1 cellular context compared by ENCODE assay signal in genomic region chr12:56998981-56999380, GRCh38.
TF ChIP-seq lines count a peak whose summit lies in the region.

No MANE protein-coding gene starts in this region.

TF ChIP-seq in GM12878, 131 proteins besides CTCF, POLR2A, EP300 and RAD21 (continued from another document and continues in another):
- no peak for TF ChIP-seq WRNIP1 (IDR thresholded peaks at IDR 0.05; ENCODE audit: borderline replicate concordance, low read depth, low read length)
- 0 out of 2 replicates have a peak, but pooled peaks have one; percentile 29 for TF ChIP-seq MLLT1 (IDR thresholded peaks at IDR 0.05)
- 0 out of 3 replicates have a peak, but pooled peaks have one; percentile 35 for TF ChIP-seq POU2F2 (IDR thresholded peaks at IDR 0.05; ENCODE audit: borderline replicate concordance, low read depth, low read length)
- no peak for TF ChIP-seq NKRF (conservative IDR thresholded peaks at IDR 0.05)
- TF ChIP-seq FOXK2 (IDR thresholded peaks at IDR 0.05) = no peak
- TF ChIP-seq ZNF384 (IDR thresholded peaks at IDR 0.05; ENCODE audit: borderline replicate concordance, low read depth, low read length) = no peak
- TF ChIP-seq SUPT20H (IDR thresholded peaks at IDR 0.05; ENCODE audit: borderline replicate concordance, control insufficient read depth, low read depth, low read length) = no peak
- TF ChIP-seq IKZF1 (conservative IDR thresholded peaks at IDR 0.05) = peak; percentile 93
- no peak for TF ChIP-seq FOXM1 (IDR thresholded peaks at IDR 0.05; ENCODE audit: low read depth, low read length)
- no peak for TF ChIP-seq NR2C2 (IDR thresholded peaks at IDR 0.05; ENCODE audit: borderline replicate concordance, control insufficient read depth, insufficient read length, low read depth)
- TF ChIP-seq NR2F1 (conservative IDR thresholded peaks at IDR 0.05) = no peak
- TF ChIP-seq ATF2 (IDR thresholded peaks at IDR 0.05; ENCODE audit: low read length) = peak; percentile 57; the same call in 1 of the 2 replicates
- TF ChIP-seq EZH2 (IDR thresholded peaks at IDR 0.05; ENCODE audit: borderline replicate concordance, control insufficient read depth, low read depth, low read length) = no peak
- peak; percentile 69 for TF ChIP-seq JUND (IDR thresholded peaks at IDR 0.05; ENCODE audit: low read depth, low read length)
- no peak for TF ChIP-seq YY1 (IDR thresholded peaks at IDR 0.05; ENCODE audit: low read depth, low read length)
- no peak for TF ChIP-seq STAT3 (IDR thresholded peaks at IDR 0.05; ENCODE audit: low read depth, low read length)
- no peak for TF ChIP-seq ZBTB33 (IDR thresholded peaks at IDR 0.05)
- TF ChIP-seq TCF3 (IDR thresholded peaks at IDR 0.05; ENCODE audit: borderline replicate concordance, insufficient read depth, low read depth, low read length) = no peak
- no peak for TF ChIP-seq ZNF592 (IDR thresholded peaks at IDR 0.05)
- TF ChIP-seq E4F1 (IDR thresholded peaks at IDR 0.05; ENCODE audit: borderline replicate concordance, partially characterized antibody) = no peak
- TF ChIP-seq ZBTB4 (CRISPR knock-in tag; IDR thresholded peaks at IDR 0.05) = no peak
- peak; percentile 50 for TF ChIP-seq GATAD2B (conservative IDR thresholded peaks at IDR 0.05; ENCODE audit: low read depth)
- TF ChIP-seq KAT2A (conservative IDR thresholded peaks at IDR 0.05; ENCODE audit: control insufficient read depth, low read depth, low read length) = no peak
- no peak for TF ChIP-seq MTA3 (IDR thresholded peaks at IDR 0.05; ENCODE audit: borderline replicate concordance, low read length)
- TF ChIP-seq CBFB (IDR thresholded peaks at IDR 0.05; ENCODE audit: low read depth) = no peak
- no peak for TF ChIP-seq SP1 (IDR thresholded peaks at IDR 0.05; ENCODE audit: low read depth, low read length)
- TF ChIP-seq NR2C1 (IDR thresholded peaks at IDR 0.05) = no peak
- TF ChIP-seq PAX8 (IDR thresholded peaks at IDR 0.05) = no peak
- TF ChIP-seq NFIC (IDR thresholded peaks at IDR 0.05; ENCODE audit: low read depth, low read length) = peak; percentile 70; the same call in 1 of the 2 replicates
- TF ChIP-seq ETV6 (conservative IDR thresholded peaks at IDR 0.05 in 1 of 2, IDR thresholded peaks at IDR 0.05 in 1 of 2; ENCODE audit: borderline replicate concordance in 1 of 2, low read depth in 1 of 2) = peak in 1 of 2 experiments; percentile 7; a peak in 1 of 4 replicates
- no peak for TF ChIP-seq TCF12 (IDR thresholded peaks at IDR 0.05; ENCODE audit: low read depth, low read length)
- no peak for TF ChIP-seq ZNF217 (IDR thresholded peaks at IDR 0.05)
- TF ChIP-seq ZNF687 (IDR thresholded peaks at IDR 0.05) = no peak
- TF ChIP-seq BHLHE40 (IDR thresholded peaks at IDR 0.05; ENCODE audit: borderline replicate concordance in 1 of 2, low read depth in 2 of 2, low read length in 1 of 2) = 0 out of 4 replicates have a peak, but pooled peaks of 1 of the 2 experiments have one; percentile 7
- TF ChIP-seq TCF7 (IDR thresholded peaks at IDR 0.05; ENCODE audit: borderline replicate concordance) = no peak
